Comparison of ENCODE assay signal across 7 cellular contexts in genomic region chr1:966135-966602, GRCh38. TPM values are rescaled to one million over a fixed set of nuclear protein-coding genes. Genes with fewer than 3 reads are reported as not detected.
DNase-seq lines count a peak whose midpoint lies in the region; ATAC-seq and TF ChIP-seq lines count a peak whose summit lies in the region.

A gene with protein sequence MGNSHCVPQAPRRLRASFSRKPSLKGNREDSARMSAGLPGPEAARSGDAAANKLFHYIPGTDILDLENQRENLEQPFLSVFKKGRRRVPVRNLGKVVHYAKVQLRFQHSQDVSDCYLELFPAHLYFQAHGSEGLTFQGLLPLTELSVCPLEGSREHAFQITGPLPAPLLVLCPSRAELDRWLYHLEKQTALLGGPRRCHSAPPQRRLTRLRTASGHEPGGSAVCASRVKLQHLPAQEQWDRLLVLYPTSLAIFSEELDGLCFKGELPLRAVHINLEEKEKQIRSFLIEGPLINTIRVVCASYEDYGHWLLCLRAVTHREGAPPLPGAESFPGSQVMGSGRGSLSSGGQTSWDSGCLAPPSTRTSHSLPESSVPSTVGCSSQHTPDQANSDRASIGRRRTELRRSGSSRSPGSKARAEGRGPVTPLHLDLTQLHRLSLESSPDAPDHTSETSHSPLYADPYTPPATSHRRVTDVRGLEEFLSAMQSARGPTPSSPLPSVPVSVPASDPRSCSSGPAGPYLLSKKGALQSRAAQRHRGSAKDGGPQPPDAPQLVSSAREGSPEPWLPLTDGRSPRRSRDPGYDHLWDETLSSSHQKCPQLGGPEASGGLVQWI (plus strand): TSS chr1:966482. CDS start chr1:966532, 50 bp downstream.

- H3K36me3 ChIP-seq in prostate gland = no peaks in the 10 kb centered on the region

- peak within 1 kb of the TSS; percentile 83 for H3K4me3 Mint-ChIP-seq in activated B cell treated with CpG ODN at 0.5 μM for 24 hours

- WGBS in prostate gland = 2% methylated on average over 10 of the region's 24 CpGs

- peaks cover 6% of the 10 kb centered on the region for H3K4me1 ChIP-seq in prostate gland (replicated peaks)

- peaks cover 4% of the 10 kb centered on the region for H3K27me3 Mint-ChIP-seq in activated B cell treated with CpG ODN at 0.5 μM for 24 hours

- POLR2A ChIA-PET in activated B cell treated with CpG ODN at 0.5 μM for 24 hours (lab: Charles Lee) = interaction anchor here (1.0 to 1.2 kb wide), 4 partner anchors 10 to 409 kb away, joined by 3 to 5 read pairs (median 4); partner anchors contain the start of gene AURKAIP1

- intact Hi-C loops in activated B cell treated with CpG ODN at 0.5 μM for 24 hours (cut with micrococcal nuclease) = loop anchor here (5.0 kb wide), 1 partner anchor 44 kb away; the partner anchor contains the start of gene SAMD11
- intact Hi-C loops in prostate gland (cut with DNase I) = loop anchor here (5.0 kb wide), 1 partner anchor 59 kb away; no protein-coding TSS in a partner anchor

- ATAC-seq in GM18867 (IDR thresholded peaks at IDR 0.05; ENCODE audit: unreplicated experiment) = peak; percentile 32
- ATAC-seq in HG03196 (IDR thresholded peaks at IDR 0.05; ENCODE audit: unreplicated experiment) = peak; percentile 20
- peak; percentile 53 for ATAC-seq in activated B cell treated with CpG ODN at 0.5 μM for 24 hours (ENCODE audit: low read depth)

- no peak within 1 kb of the TSS for H3K27ac Mint-ChIP-seq in activated B cell treated with CpG ODN at 0.5 μM for 24 hours

- DNase-seq in activated B cell treated with CpG ODN at 0.5 μM for 24 hours = peak; percentile 37
- peak; percentile 79 for DNase-seq in glomerular visceral epithelial cell (ENCODE audit: extremely low spot score)
- DNase-seq in prostate gland (ENCODE audit: low spot score) = peak; percentile 46
- no peak for DNase-seq in ecto neural progenitor cell (ENCODE audit: low spot score)
- DNase-seq in NCI-H524 treated with DMSO at 0.1 percent for 48 hours (lab: John Stamatoyannopoulos, UW) = no peak

- no peaks in the 10 kb centered on the region for H3K27me3 ChIP-seq in prostate gland (replicated peaks; ENCODE audit: insufficient read depth)

- peak within 1 kb of the TSS; percentile 47 to 55 for H3K4me3 ChIP-seq in prostate gland

- H3K36me3 Mint-ChIP-seq in activated B cell treated with CpG ODN at 0.5 μM for 24 hours (ENCODE audit: low read depth) = peaks cover 1% of the 10 kb centered on the region

- TF ChIP-seq CTCF in activated B cell treated with CpG ODN at 0.5 μM for 24 hours (IDR thresholded peaks at IDR 0.05) (no peak), prostate gland (IDR thresholded peaks at IDR 0.05) (no peak)

- no peaks in the 10 kb centered on the region for H3K9me3 Mint-ChIP-seq in activated B cell treated with CpG ODN at 0.5 μM for 24 hours

- CTCF ChIA-PET in activated B cell treated with CpG ODN at 0.5 μM for 24 hours (lab: Charles Lee) = interaction anchor here (1.1 to 1.2 kb wide), 2 partner anchors 17 to 61 kb away, joined by 3 to 4 read pairs; no protein-coding TSS in a partner anchor

- H3K27ac ChIP-seq in prostate gland = peak within 1 kb of the TSS; percentile 85 to 89

- peak; percentile 61 for TF ChIP-seq POLR2A in prostate gland (IDR thresholded peaks at IDR 0.05)

- no peaks in the 10 kb centered on the region for H3K9me3 ChIP-seq in prostate gland

- H3K4me1 Mint-ChIP-seq in activated B cell treated with CpG ODN at 0.5 μM for 24 hours = peaks cover 11% of the 10 kb centered on the region

RNA-seq across cellular contexts. Expression of the gene that starts here (rescaled TPM):
- 1.3 and 1.4 TPM in 2 replicates for total RNA-seq in activated B cell treated with CpG ODN at 0.5 μM for 24 hours
- total RNA-seq in prostate gland = 1 to 10 TPM; 1.4 to 6.4 TPM

Comparison
In these comparisons a context has a peak if more than half of its experiments do, and no peak if none do; other contexts are left out.
1. DNase-seq: peak in activated B cell treated with CpG ODN at 0.5 μM for 24 hours (single experiment), glomerular visceral epithelial cell (single experiment) and prostate gland (single experiment); none in ecto neural progenitor cell (single experiment) and NCI-H524 treated with DMSO at 0.1 percent for 48 hours (single experiment).
2. Peak in every context shown above with its lines, with median percentiles within 50 percentile points of each other: ATAC-seq.